Comparison of ENCODE assay signal across 9 cellular contexts in the genomic region with DNA sequence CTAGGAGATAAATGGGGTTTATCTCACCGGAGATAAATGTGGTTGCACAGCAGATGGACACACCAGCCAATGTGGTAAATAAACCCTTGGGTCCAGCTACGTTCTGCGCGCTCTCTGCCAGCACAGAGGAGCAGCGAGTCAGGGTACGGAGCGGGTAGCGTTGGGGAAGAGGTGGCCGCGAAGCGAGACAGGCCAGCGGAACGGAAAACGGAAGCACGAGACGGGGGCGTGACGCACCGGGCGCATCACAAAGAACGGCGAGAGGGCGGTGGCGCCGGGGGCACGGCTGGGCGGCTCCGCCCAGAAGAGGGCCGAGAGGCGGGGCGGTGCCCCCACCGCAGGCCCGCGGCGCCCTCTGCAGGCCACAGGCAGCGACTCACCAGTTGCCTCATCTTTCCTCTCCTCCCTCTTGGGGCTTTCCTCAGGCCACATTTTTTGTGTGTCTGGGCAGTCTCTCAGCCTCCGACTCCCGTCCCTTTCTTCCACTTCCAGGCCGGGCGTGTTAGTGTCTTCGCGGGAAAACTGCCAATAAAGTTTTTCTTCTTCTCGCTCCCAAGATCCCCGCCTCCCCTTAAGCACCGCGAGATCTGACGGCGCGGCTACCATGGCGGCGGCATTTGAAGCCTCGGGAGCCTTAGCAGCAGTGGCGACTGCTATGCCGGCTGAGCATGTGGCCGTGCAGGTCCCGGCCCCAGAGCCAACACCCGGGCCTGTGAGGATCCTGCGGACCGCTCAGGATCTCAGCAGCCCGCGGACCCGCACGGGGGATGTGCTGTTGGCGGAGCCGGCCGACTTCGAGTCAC. TPM values are rescaled to one million over a fixed set of nuclear protein-coding genes. Genes with fewer than 3 reads are reported as not detected.
DNase-seq lines count a peak whose midpoint lies in the region; ATAC-seq, FAIRE-seq and TF ChIP-seq lines count a peak whose summit lies in the region.
"Had no signal": no experiment of that assay in that cellular context is flagged by ENCODE, and none has a peak within 500 bp of the region (broad histone marks: within the 10 kb centered on the region; RNA-seq: fewer than 3 reads in every experiment).

A gene with protein sequence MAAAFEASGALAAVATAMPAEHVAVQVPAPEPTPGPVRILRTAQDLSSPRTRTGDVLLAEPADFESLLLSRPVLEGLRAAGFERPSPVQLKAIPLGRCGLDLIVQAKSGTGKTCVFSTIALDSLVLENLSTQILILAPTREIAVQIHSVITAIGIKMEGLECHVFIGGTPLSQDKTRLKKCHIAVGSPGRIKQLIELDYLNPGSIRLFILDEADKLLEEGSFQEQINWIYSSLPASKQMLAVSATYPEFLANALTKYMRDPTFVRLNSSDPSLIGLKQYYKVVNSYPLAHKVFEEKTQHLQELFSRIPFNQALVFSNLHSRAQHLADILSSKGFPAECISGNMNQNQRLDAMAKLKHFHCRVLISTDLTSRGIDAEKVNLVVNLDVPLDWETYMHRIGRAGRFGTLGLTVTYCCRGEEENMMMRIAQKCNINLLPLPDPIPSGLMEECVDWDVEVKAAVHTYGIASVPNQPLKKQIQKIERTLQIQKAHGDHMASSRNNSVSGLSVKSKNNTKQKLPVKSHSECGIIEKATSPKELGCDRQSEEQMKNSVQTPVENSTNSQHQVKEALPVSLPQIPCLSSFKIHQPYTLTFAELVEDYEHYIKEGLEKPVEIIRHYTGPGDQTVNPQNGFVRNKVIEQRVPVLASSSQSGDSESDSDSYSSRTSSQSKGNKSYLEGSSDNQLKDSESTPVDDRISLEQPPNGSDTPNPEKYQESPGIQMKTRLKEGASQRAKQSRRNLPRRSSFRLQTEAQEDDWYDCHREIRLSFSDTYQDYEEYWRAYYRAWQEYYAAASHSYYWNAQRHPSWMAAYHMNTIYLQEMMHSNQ (plus strand): TSS at position 581 of the 803 bp plus-strand sequence. CDS start 24 bp downstream, at position 605.

- H3K9me3 Mint-ChIP-seq in immature natural killer cell = no peaks in the 10 kb centered on the region

- ATAC-seq in GM18907 (IDR thresholded peaks at IDR 0.05; ENCODE audit: unreplicated experiment) = peak; percentile 92
- ATAC-seq in HG03159 (IDR thresholded peaks at IDR 0.05; ENCODE audit: unreplicated experiment) = peak; percentile 88

- peak within 1 kb of the TSS; percentile 87 to 97 (median 95) for H3K27ac ChIP-seq in spleen

- H3K36me3 Mint-ChIP-seq in immature natural killer cell = peaks cover 3 to 14% (median 9%) of the 10 kb centered on the region in 3 donors

- H3K27ac Mint-ChIP-seq in immature natural killer cell = peak within 1 kb of the TSS; percentile 96 to 100 (median 98)

- H3K4me1 ChIP-seq in spleen = peaks cover 14 to 42% (median 24%) of the 10 kb centered on the region in 6 donors

- H3K9me3 ChIP-seq in spleen = no peaks in the 10 kb centered on the region

- H3K4me3 Mint-ChIP-seq in immature natural killer cell = peak within 1 kb of the TSS; percentile 85 to 100 (median 99)

- WGBS in spleen, 5 donors = 0 to 1% (median 0%) methylated on average over 37 to 67 of the region's 67 CpGs

- intact Hi-C loops in spleen (cut with DNase I; ENCODE audit: low total_unique reads) = loop anchor here (10.0 kb wide), 1 partner anchor 251 kb away; the partner anchor contains the start of genes ADORA3 and TMIGD3

- H3K27me3 Mint-ChIP-seq in immature natural killer cell (ENCODE audit: low read depth in 3 of 3) = peaks cover 2 to 11% (median 9%) of the 10 kb centered on the region in 3 donors

- H3K36me3 ChIP-seq in bronchial epithelial cell (ENCODE audit: control insufficient read depth, insufficient read depth, low read length) (peaks cover 3% of the 10 kb centered on the region), spleen (peaks cover 0 to 32% (median 15%) of the 10 kb centered on the region in 6 donors)

- H3K27me3 ChIP-seq in bronchial epithelial cell (ENCODE audit: control insufficient read depth, insufficient read depth, low read length) = no peaks in the 10 kb centered on the region
- H3K27me3 ChIP-seq in spleen (replicated peaks in 1 of 7) = no peaks in the 10 kb centered on the region

- TF ChIP-seq POLR2A in spleen (IDR thresholded peaks at IDR 0.05) = peak in 2 of 3 donors; percentile 26 to 52

- H3K4me3 ChIP-seq in WI38 (ENCODE audit: low read depth, low read length) (peak within 1 kb of the TSS; percentile 93), bronchial epithelial cell (ENCODE audit: low read depth, low read length) (peak within 1 kb of the TSS; percentile 71), spleen (peak within 1 kb of the TSS; percentile 67 to 96 (median 81))

- peaks cover 29 to 44% of the 10 kb centered on the region in 2 donors for H3K4me1 Mint-ChIP-seq in immature natural killer cell

- DNase-seq in AG08396 (ENCODE audit: low spot score) = peak; percentile 96
- DNase-seq in NCI-H2227 (lab: John Stamatoyannopoulos, UW; ENCODE audit: unreplicated experiment) = peak; percentile 98
- DNase-seq in bronchial epithelial cell (ENCODE audit: low read depth) = peak; percentile 92
- peak; percentile 95 to 97 (median 96) for DNase-seq in immature natural killer cell
- DNase-seq in spleen = peak; percentile 99

- no peak for FAIRE-seq in bronchial epithelial cell (lab: Jason Lieb, UNC)
- FAIRE-seq: colon had no signal

- TF ChIP-seq CTCF in WI38 (IDR thresholded peaks at IDR 0.05; ENCODE audit: low read depth, low read length) (peak; percentile 80), bronchial epithelial cell (IDR thresholded peaks at IDR 0.05; ENCODE audit: insufficient read depth, low read length, severe bottlenecking) (peak; percentile 83), spleen (IDR thresholded peaks at IDR 0.05 in 8 of 11, conservative IDR thresholded peaks at IDR 0.05 in 3 of 11) (peak; percentile 87 to 98 (median 94))

RNA-seq across cellular contexts. Expression of the gene that starts here (rescaled TPM):
- total RNA-seq in bronchial epithelial cell = 9.5 and 13.2 TPM in 2 replicates
- 10 to 100 TPM in 1 of 3 donors, 1 to 10 TPM in 2; 4.1 to 12.3 (median 7.2) TPM for polyA plus RNA-seq in immature natural killer cell
- 10 to 100 TPM; 12.2 to 40.3 (median 16.1) TPM for total RNA-seq in spleen
- 10 to 100 TPM in 1 of 3 donors, 1 to 10 TPM in 2; 7.6 to 10.0 (median 8.4) TPM for polyA plus RNA-seq in spleen

Comparison
In these comparisons a context has a peak if more than half of its experiments do, and no peak if none do; other contexts are left out.
1. Peak in every context shown above with its lines: DNase-seq, ATAC-seq, H3K4me3 ChIP-seq and H3K27ac ChIP-seq.